ENCODE assay signal across 8 cellular contexts in genomic region chr2:73085691-73086090, GRCh38. TPM values are rescaled to one million over a fixed set of nuclear protein-coding genes. Genes with fewer than 3 reads are reported as not detected.
DNase-seq lines count a peak whose midpoint lies in the region; ATAC-seq and FAIRE-seq lines count a peak whose summit lies in the region.

No MANE protein-coding gene starts in this region.

- H3K27ac ChIP-seq in caudate nucleus (ENCODE audit: low read depth, low read length): no peak overlapping the region

- in situ Hi-C loops in ACHN (cut with HindIII; ENCODE audit: low pct_ligation_motif_present, low pct_unique_long_range_greater_than_20kb, low sequenced_read_pairs): no loop called here

- DNase-seq in ACHN: peak; percentile 88
- peak; percentile 62 for DNase-seq in GM18507 (ENCODE audit: extremely low spot score, insufficient read length, low read depth)
- DNase-seq in NCI-H2171 treated with DMSO at 0.1 percent for 48 hours (lab: John Stamatoyannopoulos, UW): peak; percentile 2
- peak in 60 of 61 donors; percentile 8 to 91 (median 62) for DNase-seq in caudate nucleus (lab: John Stamatoyannopoulos, UW)
- peak; percentile 75 to 92 for DNase-seq in left colon
- peak; percentile 81 to 83 for DNase-seq in stimulated activated CD4-positive, alpha-beta T cell treated with anti-CD3 and anti-CD28 coated beads, Interleukin-2, amount 100 ng/mL, for 48 hours

- intact Hi-C loops in left colon (cut with DNase I, micrococcal nuclease): loop anchor here in 1 of 2 donors (2.0 kb wide), 1 partner anchor 79 kb away; no protein-coding TSS in a partner anchor

- peak; percentile 80 for FAIRE-seq in GM18507 (lab: Jason Lieb, UNC)

- ATAC-seq in HG03025 (IDR thresholded peaks at IDR 0.05; ENCODE audit: low FRiP score, unreplicated experiment): peak; percentile 75
- peak; percentile 89 to 90 for ATAC-seq in activated CD4-positive, CD25-positive, alpha-beta regulatory T cell treated with anti-CD3 and anti-CD28 coated beads, Interleukin-2, amount 50 U/mL, for 24 hours
- ATAC-seq in left colon: peak; percentile 84

RNA-seq across cellular contexts. Expression of gene SFXN5, which starts 14.2 kb away (rescaled TPM):
- 10 to 100 TPM; 19.9 to 20.5 TPM for total RNA-seq in left colon

RNA-seq across cellular contexts. Expression of gene RAB11FIP5, which starts 27.1 kb away (rescaled TPM):
- total RNA-seq in left colon: 10 to 100 TPM; 19.3 to 19.7 TPM

Comparison
In these comparisons a context has a peak if more than half of its experiments do, and no peak if none do; other contexts are left out.
1. DNase-seq: peak in every context shown above with its lines; median percentile 88 in ACHN; 84 in left colon; 82 in stimulated activated CD4-positive, alpha-beta T cell treated with anti-CD3 and anti-CD28 coated beads, Interleukin-2, amount 100 ng/mL, for 48 hours; 62 in GM18507; 62 in caudate nucleus; 2 in NCI-H2171 treated with DMSO at 0.1 percent for 48 hours.